In the genomic region with DNA sequence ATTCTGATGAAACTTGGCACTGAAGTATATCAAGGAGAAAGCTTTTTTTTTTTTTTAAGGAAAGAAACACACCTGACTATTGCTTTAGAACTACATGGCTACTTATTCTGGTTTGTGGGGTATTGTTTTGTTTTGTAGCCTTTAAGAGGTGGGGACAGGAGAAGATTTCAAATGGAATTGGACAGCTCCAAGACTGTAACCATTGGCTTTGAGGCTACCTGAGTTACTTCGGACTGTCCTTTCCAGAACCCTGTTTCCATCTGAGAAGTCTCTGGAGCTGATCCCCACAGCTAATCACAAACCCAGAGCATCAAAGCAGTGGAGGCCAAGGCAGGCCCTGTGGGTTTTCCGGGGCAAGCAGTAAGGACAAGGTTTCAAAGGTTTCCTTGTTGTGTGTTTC, we compare ENCODE assay signal across 12 cellular contexts. TPM values are rescaled to one million over a fixed set of nuclear protein-coding genes. Genes with fewer than 3 reads are reported as not detected.
DNase-seq lines count a peak whose midpoint lies in the region; ATAC-seq, FAIRE-seq and TF ChIP-seq lines count a peak whose summit lies in the region.
"Had no signal": no experiment of that assay in that cellular context is flagged by ENCODE, and none has a peak within 500 bp of the region (broad histone marks: within the 10 kb centered on the region; RNA-seq: fewer than 3 reads in every experiment).

No MANE protein-coding gene starts in this region.

- no TSS peak for BruUV-seq in endothelial cell of umbilical vein (replicated peaks; lab: Mats Ljungman, UMichigan)

- no peak overlapping the region for H2AFZ ChIP-seq in endothelial cell of umbilical vein (ENCODE audit: low read depth, low read length)
- H2AFZ ChIP-seq: neural progenitor cell had no signal

- intact Hi-C loops in endothelial cell of umbilical vein (cut with micrococcal nuclease) (no loop called here), gastrocnemius medialis (cut with DNase I; ENCODE audit: low total_unique reads) (no loop called here), thyroid gland (cut with DNase I) (no loop called here)

- 85 to 100% methylated on average over 2 of the region's 2 CpGs for WGBS in thyroid gland, 2 donors

- ATAC-seq in gastrocnemius medialis (no peak), left lobe of liver (no peak)

- CTCF ChIA-PET in HEK293 (lab: Yijun Ruan, JAX) (interaction anchor here (0.6 to 0.8 kb wide), 2 partner anchors 166 to 230 kb away, joined by 3 read pairs; no protein-coding TSS in a partner anchor), endothelial cell of umbilical vein (lab: Charles Lee) (interaction anchor here (1.0 to 2.4 kb wide), 5 partner anchors 9 to 211 kb away, joined by 3 to 14 read pairs (median 6); no protein-coding TSS in a partner anchor)

- TF ChIP-seq CTCF in BE2C (IDR thresholded peaks at IDR 0.05; ENCODE audit: low read depth, low read length) (no peak), HEK293 (tag by site-specific recombination; IDR thresholded peaks at IDR 0.05) (no peak), endothelial cell of umbilical vein (IDR thresholded peaks at IDR 0.05; ENCODE audit: extremely low read depth in 1 of 2, insufficient read depth in 1 of 2, low read depth in 1 of 2, low read length in 2 of 2) (no peak), gastrocnemius medialis (IDR thresholded peaks at IDR 0.05 in 4 of 5, conservative IDR thresholded peaks at IDR 0.05 in 1 of 5) (no peak), thyroid gland (IDR thresholded peaks at IDR 0.05) (no peak)

- no peak for TF ChIP-seq POLR2A in endothelial cell of umbilical vein (IDR thresholded peaks at IDR 0.05; ENCODE audit: low read depth, low read length)
- TF ChIP-seq POLR2A in gastrocnemius medialis (IDR thresholded peaks at IDR 0.05) = no peak
- no peak for TF ChIP-seq POLR2A in thyroid gland (IDR thresholded peaks at IDR 0.05)

- H3K27ac ChIP-seq in HEK293 (ENCODE audit: extremely low read depth, low read depth, low read length) (no peak overlapping the region), endothelial cell of umbilical vein (ENCODE audit: insufficient read depth, low read depth, low read length) (no peak overlapping the region), gastrocnemius medialis (peak overlapping the region; percentile 53 to 100 (median 76)), thyroid gland (no peak overlapping the region)
- H3K27ac ChIP-seq: neural progenitor cell had no signal

- no peaks in the 10 kb centered on the region for H3K9me1 ChIP-seq in endothelial cell of umbilical vein (replicated peaks; ENCODE audit: control insufficient read depth, extremely low read depth, insufficient read depth, low read length)

- in situ Hi-C loops in gastrocnemius medialis (cut with MboI; ENCODE audit: low sequenced_read_pairs in 4 of 4) = loop anchor here in 1 of 4 donors (25.0 kb wide), 1 partner anchor 254 kb away; no protein-coding TSS in a partner anchor

- FAIRE-seq in endothelial cell of umbilical vein (lab: Jason Lieb, UNC) = peak; percentile 74
- FAIRE-seq: frontal cortex had no signal

- POLR2A ChIA-PET in HEK293 (lab: Yijun Ruan, JAX) (no interaction called here), endothelial cell of umbilical vein (lab: Charles Lee) (no interaction called here)

- dilution Hi-C loops in endothelial cell of umbilical vein (cut with MboI; ENCODE audit: extremely low pct_ligation_motif_present, low sequenced_read_pairs) = no loop called here

- H3K9ac ChIP-seq in endothelial cell of umbilical vein (replicated peaks; ENCODE audit: extremely low read depth, insufficient read depth, low read length) = no peak overlapping the region
- H3K9ac ChIP-seq: neural progenitor cell had no signal

- H3K9me3 ChIP-seq in BE2C (no peaks in the 10 kb centered on the region), HEK293 (ENCODE audit: control insufficient read depth, insufficient read depth, low read depth, low read length) (no peaks in the 10 kb centered on the region), endothelial cell of umbilical vein (replicated peaks; ENCODE audit: control insufficient read depth, insufficient read depth, low read length) (no peaks in the 10 kb centered on the region), gastrocnemius medialis (no peaks in the 10 kb centered on the region), thyroid gland (no peaks in the 10 kb centered on the region)

- no peak overlapping the region for H3K4me2 ChIP-seq in endothelial cell of umbilical vein (ENCODE audit: insufficient read depth, low read length)
- H3K4me2 ChIP-seq: neural progenitor cell had no signal

- H3K79me2 ChIP-seq in endothelial cell of umbilical vein (ENCODE audit: control insufficient read depth, insufficient read depth, low read length) = peaks cover 97% of the 10 kb centered on the region

- H3K27me3 ChIP-seq in BE2C (no peaks in the 10 kb centered on the region), endothelial cell of umbilical vein (ENCODE audit: control insufficient read depth in 2 of 2, insufficient read depth in 2 of 2, low read length in 2 of 2) (no peaks in the 10 kb centered on the region), gastrocnemius medialis (no peaks in the 10 kb centered on the region), thyroid gland (no peaks in the 10 kb centered on the region)
- H3K27me3 ChIP-seq: neural progenitor cell had no signal

- H3K4me3 ChIP-seq in BE2C (ENCODE audit: low read depth, low read length) (peak overlapping the region; percentile 94), HEK293 (ENCODE audit: low read depth, low read length) (no peak overlapping the region), endothelial cell of umbilical vein (replicated peaks in 1 of 3; ENCODE audit: insufficient read depth in 1 of 3, low read depth in 1 of 3, low read length in 3 of 3) (no peak overlapping the region), gastrocnemius medialis (peak overlapping the region; percentile 4 to 96 (median 59)), thyroid gland (replicated peaks in 1 of 3) (no peak overlapping the region)
- H3K4me3 ChIP-seq: neural progenitor cell had no signal

- DNase-seq in BE2C = no peak
- no peak for DNase-seq in endothelial cell of umbilical vein (ENCODE audit: low read depth, low spot score)
- DNase-seq in gastrocnemius medialis = no peak
- DNase-seq in Ammon's horn (ENCODE audit: low spot score) = no peak
- DNase-seq in thyroid gland = no peak
- DNase-seq in stimulated activated CD4-positive, alpha-beta T cell treated with anti-CD3 and anti-CD28 coated beads, Interleukin-12 subunit alpha, Interleukin-12 subunit beta, amount 100 ng/mL, for 4 hours = no peak
- DNase-seq in left lobe of liver (ENCODE audit: low spot score) = no peak
- DNase-seq: NCI-H1694 treated with DMSO at 0.1 percent for 48 hours, NCI-H526 treated with DMSO at 0.1 percent for 48 hours had no signal

- H3K4me1 ChIP-seq in BE2C (peaks cover 39% of the 10 kb centered on the region), HEK293 (ENCODE audit: control insufficient read depth, insufficient read depth, low read length) (no peaks in the 10 kb centered on the region), endothelial cell of umbilical vein (ENCODE audit: control insufficient read depth, extremely low read depth, insufficient read depth, low read length) (peaks cover 43% of the 10 kb centered on the region), gastrocnemius medialis (peaks cover 82 to 86% of the 10 kb centered on the region in 2 donors), thyroid gland (peaks cover 5 to 11% of the 10 kb centered on the region in 2 donors)

- H3K36me3 ChIP-seq in BE2C (peaks cover 68% of the 10 kb centered on the region), HEK293 (ENCODE audit: control insufficient read depth in 2 of 2, insufficient read depth in 1 of 2, low read length in 2 of 2) (peaks cover 0 to 9% of the 10 kb centered on the region in 2 experiments; a peak in 1 of 3 replicates), endothelial cell of umbilical vein (ENCODE audit: control insufficient read depth in 2 of 2, extremely low read depth in 1 of 2, insufficient read depth in 2 of 2, low read length in 2 of 2) (peaks cover 0 to 2% of the 10 kb centered on the region in 2 experiments), gastrocnemius medialis (no peaks in the 10 kb centered on the region), thyroid gland (no peaks in the 10 kb centered on the region)
- H3K36me3 ChIP-seq: neural progenitor cell had no signal

- no peaks in the 10 kb centered on the region for H4K20me1 ChIP-seq in endothelial cell of umbilical vein (replicated peaks; ENCODE audit: control insufficient read depth, extremely low read depth, insufficient read depth, low read length)

TF ChIP-seq in HEK293, 187 proteins besides CTCF, POLR2A, EP300 and RAD21 (continues in another document):
- no peak for TF ChIP-seq ZNF707 (tag by site-specific recombination; IDR thresholded peaks at IDR 0.05)

TF ChIP-seq in endothelial cell of umbilical vein, 7 proteins besides CTCF, POLR2A, EP300 and RAD21:
- TF ChIP-seq JUN (IDR thresholded peaks at IDR 0.05; ENCODE audit: borderline replicate concordance, insufficient read depth, insufficient read length, low read depth) = no peak
- TF ChIP-seq, protein P1, sequence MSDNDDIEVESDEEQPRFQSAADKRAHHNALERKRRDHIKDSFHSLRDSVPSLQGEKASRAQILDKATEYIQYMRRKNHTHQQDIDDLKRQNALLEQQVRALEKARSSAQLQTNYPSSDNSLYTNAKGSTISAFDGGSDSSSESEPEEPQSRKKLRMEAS (IDR thresholded peaks at IDR 0.05; ENCODE audit: insufficient read depth, insufficient read length) = no peak
- no peak for TF ChIP-seq FOS (IDR thresholded peaks at IDR 0.05; ENCODE audit: borderline replicate concordance, insufficient read depth, low read length)
- TF ChIP-seq MYC (IDR thresholded peaks at IDR 0.05; ENCODE audit: low read depth, low read length) = no peak
- TF ChIP-seq POLR2AphosphoS5 (IDR thresholded peaks at IDR 0.05; ENCODE audit: insufficient read depth, low read depth, low read length) = no peak
- no peak for TF ChIP-seq GATA2 (IDR thresholded peaks at IDR 0.05; ENCODE audit: insufficient read depth, insufficient read length, low read depth, low read length)
- TF ChIP-seq EZH2 (IDR thresholded peaks at IDR 0.05; ENCODE audit: borderline replicate concordance, low read depth, low read length, severe bottlenecking) = no peak

RNA-seq across cellular contexts. Expression of a gene that starts 4.7 kb away (rescaled TPM):
- 131 TPM for polyA plus RNA-seq in BE2C (2012; ENCODE audit: insufficient read depth, insufficient read length, low read depth)
- 40.2 and 54.7 TPM in 2 replicates for total RNA-seq in endothelial cell of umbilical vein
- 14.6 and 14.9 TPM in 2 replicates for polyA plus RNA-seq in endothelial cell of umbilical vein
- polyA plus RNA-seq in endothelial cell of umbilical vein (2011; cell fraction: cytosol; rRNA removed) = 23.3 and 25.2 TPM in 2 replicates
- polyA plus RNA-seq in endothelial cell of umbilical vein (2011; cell fraction: nucleus; rRNA removed) = 20.4 and 27.5 TPM in 2 replicates
- polyA plus RNA-seq in endothelial cell of umbilical vein (2012) = 12.7 and 22.3 TPM in 2 replicates
- polyA minus RNA-seq in endothelial cell of umbilical vein = 21.0 and 23.1 TPM in 2 replicates
- 1.1 TPM for polyA minus RNA-seq in endothelial cell of umbilical vein (2011; cell fraction: cytosol; rRNA and poly(A)+ RNA removed)
- polyA minus RNA-seq in endothelial cell of umbilical vein (2011; cell fraction: nucleus; rRNA and poly(A)+ RNA removed) = 19.4 and 31.1 TPM in 2 replicates
- 10 to 100 TPM; 20.0 to 90.6 (median 57.2) TPM for total RNA-seq in gastrocnemius medialis
- total RNA-seq in thyroid gland = 10 to 100 TPM in 3 of 4 donors, 1 to 10 TPM in 1; 8.1 to 24.7 (median 18.8) TPM
- total RNA-seq in left lobe of liver = 3.4 TPM

Comparison
In these comparisons a context has a peak if more than half of its experiments do, and no peak if none do; other contexts are left out.
1. H3K4me3 ChIP-seq: peak in BE2C (single experiment) and gastrocnemius medialis (4 of 4); none in HEK293 (single experiment), endothelial cell of umbilical vein (0 of 3) and thyroid gland (0 of 3).
2. H3K27ac ChIP-seq: peak in gastrocnemius medialis (4 of 4); none in HEK293 (single experiment), endothelial cell of umbilical vein (single experiment) and thyroid gland (0 of 3).